8 cellular contexts compared by ENCODE assay signal in the genomic region with DNA sequence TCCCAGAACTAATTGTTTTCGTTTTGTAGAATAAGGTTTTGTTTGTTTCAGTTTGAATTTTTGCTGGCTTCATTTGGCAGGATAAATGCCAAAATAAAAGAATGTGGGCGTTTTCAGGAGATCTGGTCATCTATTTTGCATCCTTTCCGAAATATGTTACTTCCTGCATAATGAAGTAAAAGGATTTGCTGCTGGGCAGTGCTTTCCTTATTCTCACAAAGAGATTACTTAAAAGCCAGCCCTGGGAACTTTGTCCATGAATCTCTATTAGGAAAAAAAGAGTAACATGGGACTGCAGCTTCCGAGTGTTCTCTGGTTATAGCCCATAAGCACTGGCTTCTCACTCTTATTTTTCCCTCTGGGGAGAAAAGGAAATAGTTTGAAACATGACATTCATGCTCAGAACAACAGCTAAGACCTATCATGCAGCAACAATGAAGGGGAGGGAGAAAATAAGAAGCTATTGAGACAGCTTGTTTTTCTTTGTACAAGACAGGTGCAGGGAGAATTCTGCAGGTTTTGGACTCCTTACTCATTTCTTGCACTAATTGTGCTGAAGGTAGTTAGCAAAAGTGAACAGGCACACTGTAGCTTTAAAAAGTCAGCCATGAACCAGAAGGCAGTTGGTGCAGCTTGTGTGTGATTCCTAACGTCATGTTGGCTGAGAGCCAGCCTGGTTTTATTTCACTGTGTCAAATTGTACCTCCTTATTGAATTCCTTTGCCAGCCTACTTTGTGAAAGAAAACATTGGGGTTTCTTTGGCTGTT. TPM values are rescaled to one million over a fixed set of nuclear protein-coding genes. Genes with fewer than 3 reads are reported as not detected.
DNase-seq lines count a peak whose midpoint lies in the region; ATAC-seq, FAIRE-seq and TF ChIP-seq lines count a peak whose summit lies in the region.

A gene with protein sequence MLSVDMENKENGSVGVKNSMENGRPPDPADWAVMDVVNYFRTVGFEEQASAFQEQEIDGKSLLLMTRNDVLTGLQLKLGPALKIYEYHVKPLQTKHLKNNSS (plus strand): TSS at position 718 of the 768 bp plus-strand sequence. CDS start 1,527 bp downstream, outside the sequence.

- CTCF ChIA-PET in A673 (lab: Charles Lee) (no interaction called here), MCF 10A (lab: Yijun Ruan, JAX) (interaction anchor here (0.7 kb wide), 1 partner anchor 131 kb away, joined by 4 read pairs; no protein-coding TSS in a partner anchor)

- peak within 1 kb of the TSS; percentile 52 for H3K27ac Mint-ChIP-seq in MCF 10A (ENCODE audit: low read depth, unreplicated experiment)

- DNase-seq in A673 (ENCODE audit: low spot score): peak; percentile 91
- peak; percentile 67 for DNase-seq in MV-4-11 (lab: John Stamatoyannopoulos, UW)
- DNase-seq in SK-N-MC (ENCODE audit: low read depth, low spot score): peak; percentile 81
- peak; percentile 76 for DNase-seq in MCF 10A (ENCODE audit: unreplicated experiment)
- DNase-seq in keratinocyte (ENCODE audit: low read depth, low spot score): no peak
- DNase-seq in small intestine: peak; percentile 91

- H3K27me3 Mint-ChIP-seq in MCF 10A (ENCODE audit: insufficient read depth, unreplicated experiment): no peaks in the 10 kb centered on the region

- ATAC-seq in GM18907 (IDR thresholded peaks at IDR 0.05; ENCODE audit: unreplicated experiment) (peak; percentile 36), GM21737 (IDR thresholded peaks at IDR 0.05; ENCODE audit: unreplicated experiment) (no peak)

- H3K9ac ChIP-seq in SK-N-MC (ENCODE audit: insufficient read length) (peak within 1 kb of the TSS; percentile 77), keratinocyte (ENCODE audit: control insufficient read depth, extremely low read depth, insufficient read depth, low read length) (no peak within 1 kb of the TSS)

- TF ChIP-seq CTCF in A673 (conservative IDR thresholded peaks at IDR 0.05; ENCODE audit: low read depth, low read length) (no peak), MCF 10A (IDR thresholded peaks at IDR 0.05; ENCODE audit: unreplicated experiment) (no peak), keratinocyte (optimal IDR thresholded peaks at IDR 0.05 in 1 of 3, IDR thresholded peaks at IDR 0.05 in 1 of 3, conservative IDR thresholded peaks at IDR 0.05 in 1 of 3; ENCODE audit: extremely low read depth in 1 of 3, insufficient read depth in 2 of 3, low read length in 3 of 3) (no peak)

- H3K4me1 ChIP-seq in A673 (ENCODE audit: insufficient read depth, low read length, poor library complexity, severe bottlenecking): peaks cover 32% of the 10 kb centered on the region
- peaks cover 17% of the 10 kb centered on the region for H3K4me1 ChIP-seq in keratinocyte (ENCODE audit: control insufficient read depth, extremely low read depth, insufficient read depth, low read length)
- peaks cover 3 to 10% of the 10 kb centered on the region in 2 donors for H3K4me1 ChIP-seq in small intestine (ENCODE audit: control insufficient read depth in 2 of 2, insufficient read depth in 1 of 2, low read depth in 1 of 2, low read length in 1 of 2)

- H3K27me3 ChIP-seq in A673 (replicated peaks; ENCODE audit: insufficient read depth, low read depth, low read length, poor library complexity) (no peaks in the 10 kb centered on the region), keratinocyte (ENCODE audit: control insufficient read depth, extremely low read depth, insufficient read depth, low read length) (no peaks in the 10 kb centered on the region), small intestine (ENCODE audit: control insufficient read depth in 2 of 2, insufficient read depth in 2 of 2, low read length in 2 of 2) (no peaks in the 10 kb centered on the region)

- no peaks in the 10 kb centered on the region for H3K9me3 Mint-ChIP-seq in MCF 10A (ENCODE audit: unreplicated experiment)

- peak within 1 kb of the TSS; percentile 45 for H3K4me3 Mint-ChIP-seq in MCF 10A (ENCODE audit: unreplicated experiment)

- peaks cover 20% of the 10 kb centered on the region for H3K4me1 Mint-ChIP-seq in MCF 10A (ENCODE audit: insufficient read depth, unreplicated experiment)

- peak within 1 kb of the TSS; percentile 77 for H3K4me2 ChIP-seq in keratinocyte (ENCODE audit: control insufficient read depth, extremely low read depth, insufficient read depth, low read depth, low read length)

- POLR2A ChIA-PET in A673 (lab: Charles Lee; ENCODE audit: low non-redundant PET) (interaction anchor here (0.6 kb wide), 1 partner anchor 14 kb away, joined by 3 read pairs; no protein-coding TSS in a partner anchor), MCF 10A (lab: Yijun Ruan, JAX) (interaction anchor here (0.7 to 1.6 kb wide), 6 partner anchors 10 to 241 kb away, joined by 3 to 4 read pairs (median 3); no protein-coding TSS in a partner anchor)

- H3K9me3 ChIP-seq in A673 (ENCODE audit: low read depth, low read length, poor library complexity, severe bottlenecking) (no peaks in the 10 kb centered on the region), SK-N-MC (ENCODE audit: low read depth, low read length) (no peaks in the 10 kb centered on the region), keratinocyte (ENCODE audit: control insufficient read depth, low read depth, low read length) (no peaks in the 10 kb centered on the region), small intestine (ENCODE audit: control insufficient read depth, low read depth) (no peaks in the 10 kb centered on the region)

- H3K4me3 ChIP-seq in A673 (ENCODE audit: low read depth, low read length, poor library complexity, severe bottlenecking) (peak within 1 kb of the TSS; percentile 32), SK-N-MC (peak within 1 kb of the TSS; percentile 76), keratinocyte (ENCODE audit: control insufficient read depth in 2 of 3, extremely low read depth in 1 of 3, insufficient read depth in 2 of 3, low read depth in 1 of 3, low read length in 3 of 3) (no peak within 1 kb of the TSS), small intestine (ENCODE audit: low read depth in 1 of 2, low read length in 2 of 2) (peak within 1 kb of the TSS in 1 of 2 donors; percentile 27)

- no peaks in the 10 kb centered on the region for H3K79me2 ChIP-seq in keratinocyte (ENCODE audit: control insufficient read depth, insufficient read depth, low read length)

- H2AFZ ChIP-seq in keratinocyte (ENCODE audit: control insufficient read depth, low read length): no peak within 1 kb of the TSS

- H3K36me3 ChIP-seq in A673 (ENCODE audit: insufficient read depth, low read length, poor library complexity, severe bottlenecking) (no peaks in the 10 kb centered on the region), SK-N-MC (ENCODE audit: insufficient read depth, low read length) (no peaks in the 10 kb centered on the region), keratinocyte (ENCODE audit: control insufficient read depth in 2 of 2, extremely low read depth in 1 of 2, insufficient read depth in 2 of 2, low read length in 2 of 2) (no peaks in the 10 kb centered on the region), small intestine (ENCODE audit: control insufficient read depth in 2 of 2, insufficient read depth in 2 of 2, low read length in 2 of 2) (no peaks in the 10 kb centered on the region)

- no peaks in the 10 kb centered on the region for H4K20me1 ChIP-seq in keratinocyte (ENCODE audit: control insufficient read depth, extremely low read depth, insufficient read depth, low read length)

- peak within 1 kb of the TSS; percentile 74 for H3K27ac ChIP-seq in A673 (ENCODE audit: low read depth, low read length, poor library complexity, severe bottlenecking)
- H3K27ac ChIP-seq in SK-N-MC: peak within 1 kb of the TSS; percentile 91
- H3K27ac ChIP-seq in keratinocyte (ENCODE audit: control insufficient read depth, insufficient read depth, low read length): no peak within 1 kb of the TSS
- peak within 1 kb of the TSS; percentile 58 to 85 for H3K27ac ChIP-seq in small intestine (ENCODE audit: low read depth in 1 of 2, low read length in 1 of 2)

- dilution Hi-C loops in keratinocyte (cut with MboI; ENCODE audit: extremely low pct_ligation_motif_present, low sequenced_read_pairs): no loop called here

- peaks cover 6% of the 10 kb centered on the region for H3K36me3 Mint-ChIP-seq in MCF 10A (ENCODE audit: insufficient read depth, unreplicated experiment)

- 14 to 22% (median 15%) methylated on average over 5 of the region's 5 CpGs for WGBS in small intestine, 3 donors

- H3K9me1 ChIP-seq in keratinocyte (ENCODE audit: control insufficient read depth, extremely low read depth, insufficient read depth, low read length): peaks cover 2% of the 10 kb centered on the region

- FAIRE-seq in keratinocyte (lab: Jason Lieb, UNC) (peak; percentile 88), small intestine (lab: Jason Lieb, UNC) (no peak)

- intact Hi-C loops in A673 (cut with micrococcal nuclease; ENCODE audit: unreplicated experiment): loop anchor here (5.0 kb wide), 1 partner anchor 159 kb away; a partner anchor contains a TSS
- intact Hi-C loops in MCF 10A (cut with micrococcal nuclease): no loop called here

- BruUV-seq in A673 (replicated peaks; lab: Mats Ljungman, UMichigan): no TSS peak
- BruUV-seq in MCF 10A (replicated peaks; lab: Mats Ljungman, UMichigan): no TSS peak

RNA-seq across cellular contexts. Expression of the gene that starts here (rescaled TPM):
- 1.2 and 1.6 TPM in 2 replicates for total RNA-seq in A673 (2021)
- 1.2 and 1.3 TPM in 2 replicates for total RNA-seq in MCF 10A (2022)
- polyA plus RNA-seq in keratinocyte: 0.32 to 0.75 TPM (median 0.48 TPM) in 3 replicates
- polyA plus RNA-seq in keratinocyte (2011; ENCODE audit: low read depth): 0.20 TPM
- 0.51 and 0.85 TPM in 2 replicates for polyA plus RNA-seq in keratinocyte (2011; cell fraction: cytosol; rRNA removed)
- polyA plus RNA-seq in keratinocyte (2011; cell fraction: nucleus; rRNA removed): 0.11 and 0.32 TPM in 2 replicates
- polyA plus RNA-seq in keratinocyte (2012; ENCODE audit: low replicate concordance): 0.55 and 0.90 TPM in 2 replicates
- polyA minus RNA-seq in keratinocyte: 0.54 TPM in 1 of 3 replicates, not detected in the others
- polyA minus RNA-seq in keratinocyte (2011; cell fraction: cytosol; rRNA and poly(A)+ RNA removed): not detected
- not detected in 2 replicates for polyA minus RNA-seq in keratinocyte (2011; cell fraction: nucleus; rRNA and poly(A)+ RNA removed)
- 1 to 10 TPM; 2.2 to 5.0 (median 4.3) TPM for polyA plus RNA-seq in small intestine

Comparison
In these comparisons a context has a peak if more than half of its experiments do, and no peak if none do; other contexts are left out.
1. H3K4me3 ChIP-seq: peak in A673 (single experiment) and SK-N-MC (single experiment); none in keratinocyte (0 of 3).